In genomic region chr2:96622544-96622943, GRCh38 we compare ENCODE assay signal across 17 cellular contexts. TPM values are rescaled to one million over a fixed set of nuclear protein-coding genes. Genes with fewer than 3 reads are reported as not detected.
A peak's percentile ranks its signal among the peaks of the same experiment; 100 is the strongest.
DNase-seq lines count a peak whose midpoint lies in the region; ATAC-seq and TF ChIP-seq lines count a peak whose summit lies in the region.
"Had no signal": no experiment of that assay in that cellular context is flagged by ENCODE, and none has a peak within 500 bp of the region (broad histone marks: within the 10 kb centered on the region; RNA-seq: fewer than 3 reads in every experiment).

No MANE protein-coding gene starts in this region.

- no peak overlapping the region for H3K18ac ChIP-seq in IMR-90 (ENCODE audit: low read depth, low read length)

- H2BK5ac ChIP-seq in IMR-90 (ENCODE audit: low read depth, low read length, poor library complexity, severe bottlenecking) = no peak overlapping the region

- H3K23ac ChIP-seq in IMR-90 (ENCODE audit: low read depth, low read length) = no peak overlapping the region; the same call in 1 of the 2 replicates

- H3K4me3 ChIP-seq in IMR-90 (ENCODE audit: insufficient read depth, low read depth, low read length) = no peak overlapping the region
- H3K4me3 ChIP-seq: GM23338, SJCRH30 had no signal

- dilution Hi-C loops in IMR-90 (cut with HindIII; ENCODE audit: low sequenced_read_pairs, unreplicated experiment) = no loop called here

- no peak overlapping the region for H3K56ac ChIP-seq in IMR-90 (ENCODE audit: extremely low read depth, insufficient read depth, low read length)

- no peaks in the 10 kb centered on the region for H3K27me3 ChIP-seq in IMR-90 (ENCODE audit: control insufficient read depth, insufficient read depth, low read length)
- H3K27me3 ChIP-seq: SJCRH30 had no signal

- H3K4ac ChIP-seq in IMR-90 (ENCODE audit: low read depth, low read length) = no peak overlapping the region

- no peak overlapping the region for H3K9ac ChIP-seq in IMR-90 (ENCODE audit: low read depth, low read length)

- no peak for TF ChIP-seq POLR2A in IMR-90 (IDR thresholded peaks at IDR 0.05; ENCODE audit: low read depth, low read length)

- H2BK15ac ChIP-seq in IMR-90 (ENCODE audit: low read depth, low read length) = no peak overlapping the region; the same call in 2 of the 3 replicates

- peak overlapping the region; percentile 22 for H3K27ac Mint-ChIP-seq in activated CD8-positive, alpha-beta T cell treated with anti-CD3 and anti-CD28 coated beads, Interleukin-2, amount 10 ng/mL, durations not matched to agents 7 days and 5 days
- no peak overlapping the region for H3K27ac Mint-ChIP-seq in activated CD8-positive, alpha-beta T cell treated with anti-CD3 and anti-CD28 coated beads for 36 hours
- H3K27ac Mint-ChIP-seq in stimulated activated effector memory CD8-positive, alpha-beta T cell treated with anti-CD3 and anti-CD28 coated beads, Interleukin-12 subunit alpha, Interleukin-12 subunit beta, amount 100 ng/mL, for 72 hours = peak overlapping the region; percentile 18
- H3K27ac Mint-ChIP-seq in naive thymus-derived CD8-positive, alpha-beta T cell = peak overlapping the region in 4 of 10 donors; percentile 1 to 82 (median 40)
- H3K27ac Mint-ChIP-seq in activated CD4-positive, alpha-beta memory T cell treated with anti-CD3 and anti-CD28 coated beads for 36 hours = no peak overlapping the region
- H3K27ac Mint-ChIP-seq: GM23338 had no signal

- no peak overlapping the region for H4K91ac ChIP-seq in IMR-90 (ENCODE audit: insufficient read depth, low read depth, low read length)

- H3K9me3 ChIP-seq in IMR-90 (ENCODE audit: control insufficient read depth, insufficient read depth, low read length) = no peaks in the 10 kb centered on the region
- H3K9me3 ChIP-seq: SJCRH30 had no signal

- TF ChIP-seq RAD21 in IMR-90 (IDR thresholded peaks at IDR 0.05; ENCODE audit: low read length) = no peak

- peak overlapping the region; percentile 43; the same call in 1 of the 2 replicates for H4K5ac ChIP-seq in IMR-90 (ENCODE audit: low read depth, low read length)

- no peak for DNase-seq in activated CD8-positive, alpha-beta T cell treated with anti-CD3 and anti-CD28 coated beads, Interleukin-2, amount 10 ng/mL, durations not matched to agents 7 days and 5 days
- DNase-seq in activated CD8-positive, alpha-beta T cell treated with anti-CD3 and anti-CD28 coated beads for 36 hours = no peak
- DNase-seq in IMR-90 (no peak), NCI-H1930 (lab: John Stamatoyannopoulos, UW) (no peak)
- DNase-seq in stimulated activated effector memory CD8-positive, alpha-beta T cell treated with anti-CD3 and anti-CD28 coated beads, Interleukin-12 subunit alpha, Interleukin-12 subunit beta, amount 100 ng/mL, for 72 hours (ENCODE audit: low spot score in 2 of 2) = no peak
- DNase-seq in naive thymus-derived CD8-positive, alpha-beta T cell = no peak
- DNase-seq in activated CD4-positive, alpha-beta memory T cell treated with anti-CD3 and anti-CD28 coated beads for 36 hours = no peak
- DNase-seq: C1 segment of cervical spinal cord, GDM1, NCI-H2029, NCI-H524 treated with DMSO at 0.1 percent for 48 hours, OCI-M1, SJCRH30 had no signal

- H4K8ac ChIP-seq in IMR-90 (ENCODE audit: low read depth in 2 of 2, low read length in 2 of 2) = no peak overlapping the region

- no peak overlapping the region for H3K4me2 ChIP-seq in IMR-90 (ENCODE audit: low read depth, low read length)
- H3K4me2 ChIP-seq: GM23338 had no signal

- H3K36me3 ChIP-seq in IMR-90 (ENCODE audit: control insufficient read depth, insufficient read depth, low read length) = peaks cover 20% of the 10 kb centered on the region

- CTCF ChIA-PET in activated CD8-positive, alpha-beta T cell treated with anti-CD3 and anti-CD28 coated beads, Interleukin-2, amount 10 ng/mL, durations not matched to agents 7 days and 5 days (lab: Charles Lee) = interaction anchor here (0.8 kb wide), 1 partner anchor 127 kb away, joined by 3 read pairs; no protein-coding TSS in a partner anchor
- CTCF ChIA-PET in activated CD8-positive, alpha-beta T cell treated with anti-CD3 and anti-CD28 coated beads for 36 hours (lab: Charles Lee) = no interaction called here
- CTCF ChIA-PET in IMR-90 (lab: Yijun Ruan, JAX) = no interaction called here
- CTCF ChIA-PET in activated CD4-positive, alpha-beta memory T cell treated with anti-CD3 and anti-CD28 coated beads for 36 hours (lab: Charles Lee) = no interaction called here

- H3K4me3 Mint-ChIP-seq in activated CD8-positive, alpha-beta T cell treated with anti-CD3 and anti-CD28 coated beads, Interleukin-2, amount 10 ng/mL, durations not matched to agents 7 days and 5 days = no peak overlapping the region
- H3K4me3 Mint-ChIP-seq in activated CD8-positive, alpha-beta T cell treated with anti-CD3 and anti-CD28 coated beads for 36 hours = no peak overlapping the region
- H3K4me3 Mint-ChIP-seq in stimulated activated effector memory CD8-positive, alpha-beta T cell treated with anti-CD3 and anti-CD28 coated beads, Interleukin-12 subunit alpha, Interleukin-12 subunit beta, amount 100 ng/mL, for 72 hours = no peak overlapping the region
- no peak overlapping the region for H3K4me3 Mint-ChIP-seq in naive thymus-derived CD8-positive, alpha-beta T cell
- no peak overlapping the region for H3K4me3 Mint-ChIP-seq in activated CD4-positive, alpha-beta memory T cell treated with anti-CD3 and anti-CD28 coated beads for 36 hours
- H3K4me3 Mint-ChIP-seq: GM23338 had no signal

- H3K79me1 ChIP-seq in IMR-90 (ENCODE audit: low read depth in 1 of 2, low read length in 2 of 2) = peaks cover 4 to 46% of the 10 kb centered on the region in 2 experiments

- 0 out of 2 replicates have a peak overlapping the region, but pooled peaks have one; percentile 8 for H3K14ac ChIP-seq in IMR-90 (replicated peaks; ENCODE audit: low read depth, low read length)

- no peaks in the 10 kb centered on the region; the same call in 1 of the 2 replicates for H4K20me1 ChIP-seq in IMR-90 (ENCODE audit: insufficient read depth, low read length)

- peak overlapping the region; percentile 16 for H2AK9ac ChIP-seq in IMR-90 (replicated peaks; ENCODE audit: low read depth, low read length, poor library complexity)

- no peak overlapping the region for H3K27ac ChIP-seq in IMR-90 (ENCODE audit: insufficient read depth, low read length)
- H3K27ac ChIP-seq: RWPE1, SJCRH30 had no signal

- no peak overlapping the region for H2AK5ac ChIP-seq in IMR-90 (ENCODE audit: low read depth, low read length)

- POLR2A ChIA-PET in activated CD8-positive, alpha-beta T cell treated with anti-CD3 and anti-CD28 coated beads, Interleukin-2, amount 10 ng/mL, durations not matched to agents 7 days and 5 days (lab: Charles Lee) = interaction anchor here (0.6 kb wide), 1 partner anchor 15 kb away, joined by 3 read pairs; the partner anchor contains the start of gene KANSL3
- POLR2A ChIA-PET in activated CD8-positive, alpha-beta T cell treated with anti-CD3 and anti-CD28 coated beads for 36 hours (lab: Charles Lee) = no interaction called here
- POLR2A ChIA-PET in IMR-90 (lab: Charles Lee; ENCODE audit: unreplicated experiment) = no interaction called here
- POLR2A ChIA-PET in naive thymus-derived CD8-positive, alpha-beta T cell (lab: Charles Lee) = no interaction called here
- POLR2A ChIA-PET in activated CD4-positive, alpha-beta memory T cell treated with anti-CD3 and anti-CD28 coated beads for 36 hours (lab: Charles Lee) = interaction anchor here (0.5 kb wide), 1 partner anchor 118 kb away, joined by 6 read pairs; no protein-coding TSS in a partner anchor

- TF ChIP-seq CTCF in activated CD8-positive, alpha-beta T cell treated with anti-CD3 and anti-CD28 coated beads for 36 hours (IDR thresholded peaks at IDR 0.05) = no peak
- TF ChIP-seq CTCF in IMR-90 (conservative IDR thresholded peaks at IDR 0.05; ENCODE audit: low read depth, low read length) = no peak

- peaks cover 47% of the 10 kb centered on the region for H3K36me3 Mint-ChIP-seq in activated CD8-positive, alpha-beta T cell treated with anti-CD3 and anti-CD28 coated beads, Interleukin-2, amount 10 ng/mL, durations not matched to agents 7 days and 5 days (ENCODE audit: low read depth)
- H3K36me3 Mint-ChIP-seq in activated CD8-positive, alpha-beta T cell treated with anti-CD3 and anti-CD28 coated beads for 36 hours (ENCODE audit: low read depth) = peaks cover 17% of the 10 kb centered on the region
- peaks cover 84% of the 10 kb centered on the region for H3K36me3 Mint-ChIP-seq in stimulated activated effector memory CD8-positive, alpha-beta T cell treated with anti-CD3 and anti-CD28 coated beads, Interleukin-12 subunit alpha, Interleukin-12 subunit beta, amount 100 ng/mL, for 72 hours
- peaks cover 0 to 74% (median 6%) of the 10 kb centered on the region in 3 donors for H3K36me3 Mint-ChIP-seq in naive thymus-derived CD8-positive, alpha-beta T cell
- peaks cover 20% of the 10 kb centered on the region for H3K36me3 Mint-ChIP-seq in activated CD4-positive, alpha-beta memory T cell treated with anti-CD3 and anti-CD28 coated beads for 36 hours

- ATAC-seq in activated CD8-positive, alpha-beta T cell treated with anti-CD3 and anti-CD28 coated beads, Interleukin-2, amount 10 ng/mL, durations not matched to agents 7 days and 5 days = no peak
- no peak for ATAC-seq in activated CD8-positive, alpha-beta T cell treated with anti-CD3 and anti-CD28 coated beads for 36 hours
- no peak for ATAC-seq in IMR-90 (ENCODE audit: low read depth)
- peak; percentile 15 for ATAC-seq in esophagus mucosa
- ATAC-seq in stimulated activated effector memory CD8-positive, alpha-beta T cell treated with anti-CD3 and anti-CD28 coated beads, Interleukin-12 subunit alpha, Interleukin-12 subunit beta, amount 100 ng/mL, for 72 hours = no peak
- ATAC-seq in naive thymus-derived CD8-positive, alpha-beta T cell = no peak
- ATAC-seq: GM23338 had no signal

- peaks cover 10% of the 10 kb centered on the region for H3K4me1 ChIP-seq in IMR-90 (ENCODE audit: control insufficient read depth, insufficient read depth, low read length)

- H3K9me1 ChIP-seq in IMR-90 (ENCODE audit: insufficient read depth, low read length) = peaks cover 8% of the 10 kb centered on the region

- no peaks in the 10 kb centered on the region for H3K9me3 Mint-ChIP-seq in activated CD8-positive, alpha-beta T cell treated with anti-CD3 and anti-CD28 coated beads, Interleukin-2, amount 10 ng/mL, durations not matched to agents 7 days and 5 days (ENCODE audit: insufficient read depth)
- H3K9me3 Mint-ChIP-seq in activated CD8-positive, alpha-beta T cell treated with anti-CD3 and anti-CD28 coated beads for 36 hours = no peaks in the 10 kb centered on the region
- no peaks in the 10 kb centered on the region for H3K9me3 Mint-ChIP-seq in stimulated activated effector memory CD8-positive, alpha-beta T cell treated with anti-CD3 and anti-CD28 coated beads, Interleukin-12 subunit alpha, Interleukin-12 subunit beta, amount 100 ng/mL, for 72 hours
- H3K9me3 Mint-ChIP-seq in naive thymus-derived CD8-positive, alpha-beta T cell = no peaks in the 10 kb centered on the region
- no peaks in the 10 kb centered on the region for H3K9me3 Mint-ChIP-seq in activated CD4-positive, alpha-beta memory T cell treated with anti-CD3 and anti-CD28 coated beads for 36 hours
- H3K9me3 Mint-ChIP-seq: GM23338 had no signal

- intact Hi-C loops in activated CD8-positive, alpha-beta T cell treated with anti-CD3 and anti-CD28 coated beads for 36 hours (cut with micrococcal nuclease) = no loop called here
- intact Hi-C loops in IMR-90 (cut with micrococcal nuclease) = no loop called here
- intact Hi-C loops in activated CD4-positive, alpha-beta memory T cell treated with anti-CD3 and anti-CD28 coated beads for 36 hours (cut with micrococcal nuclease) = no loop called here

- no peak overlapping the region for H2BK120ac ChIP-seq in IMR-90 (ENCODE audit: low read depth, low read length)

- in situ Hi-C loops in IMR-90 (cut with MboI; ENCODE audit: low sequenced_read_pairs) = loop anchor here (25.0 kb wide), 1 partner anchor 340 kb away; no protein-coding TSS in a partner anchor

- 97% methylated on average over 3 of the region's 3 CpGs; no CpG with 5 or more reads in 1 of the 2 experiments for WGBS in IMR-90 (ENCODE audit: extremely low coverage in 2 of 2, insufficient read length in 1 of 2), 2 experiments

- no TSS peak for BruUV-seq in IMR-90 (replicated peaks; lab: Mats Ljungman, UMichigan)

- no peaks in the 10 kb centered on the region for H3K27me3 Mint-ChIP-seq in activated CD8-positive, alpha-beta T cell treated with anti-CD3 and anti-CD28 coated beads, Interleukin-2, amount 10 ng/mL, durations not matched to agents 7 days and 5 days (ENCODE audit: low read depth)
- H3K27me3 Mint-ChIP-seq in activated CD8-positive, alpha-beta T cell treated with anti-CD3 and anti-CD28 coated beads for 36 hours = no peaks in the 10 kb centered on the region
- no peaks in the 10 kb centered on the region for H3K27me3 Mint-ChIP-seq in naive thymus-derived CD8-positive, alpha-beta T cell
- H3K27me3 Mint-ChIP-seq in activated CD4-positive, alpha-beta memory T cell treated with anti-CD3 and anti-CD28 coated beads for 36 hours = no peaks in the 10 kb centered on the region

- no peak overlapping the region for H2AFZ ChIP-seq in IMR-90 (replicated peaks; ENCODE audit: low read length, poor library complexity)
- H2AFZ ChIP-seq: GM23338 had no signal

- peaks cover 24% of the 10 kb centered on the region for H3K4me1 Mint-ChIP-seq in activated CD8-positive, alpha-beta T cell treated with anti-CD3 and anti-CD28 coated beads, Interleukin-2, amount 10 ng/mL, durations not matched to agents 7 days and 5 days (ENCODE audit: low read depth)
- H3K4me1 Mint-ChIP-seq in activated CD8-positive, alpha-beta T cell treated with anti-CD3 and anti-CD28 coated beads for 36 hours (ENCODE audit: low read depth) = peaks cover 13% of the 10 kb centered on the region
- peaks cover 25% of the 10 kb centered on the region for H3K4me1 Mint-ChIP-seq in stimulated activated effector memory CD8-positive, alpha-beta T cell treated with anti-CD3 and anti-CD28 coated beads, Interleukin-12 subunit alpha, Interleukin-12 subunit beta, amount 100 ng/mL, for 72 hours
- peaks cover 10 to 20% (median 15%) of the 10 kb centered on the region in 4 donors for H3K4me1 Mint-ChIP-seq in naive thymus-derived CD8-positive, alpha-beta T cell
- peaks cover 12% of the 10 kb centered on the region for H3K4me1 Mint-ChIP-seq in activated CD4-positive, alpha-beta memory T cell treated with anti-CD3 and anti-CD28 coated beads for 36 hours (ENCODE audit: low read depth)
- H3K4me1 Mint-ChIP-seq: GM23338 had no signal

- H2BK20ac ChIP-seq in IMR-90 (ENCODE audit: low read depth, low read length) = no peak overlapping the region

RNA-seq across cellular contexts. Expression of gene KANSL3, which starts 15.6 kb away (rescaled TPM):
- 10 to 100 TPM; 60.8 to 64.4 TPM for total RNA-seq in activated CD8-positive, alpha-beta T cell treated with anti-CD3 and anti-CD28 coated beads, Interleukin-2, amount 10 ng/mL, durations not matched to agents 7 days and 5 days
- total RNA-seq in activated CD8-positive, alpha-beta T cell treated with anti-CD3 and anti-CD28 coated beads for 36 hours = 10 to 100 TPM; 37.8 to 39.8 TPM
- total RNA-seq in IMR-90 (2012; rRNA removed) = 25.0 and 26.3 TPM in 2 replicates
- 19.5 and 22.2 TPM in 2 replicates for polyA plus RNA-seq in IMR-90 (2012; rRNA removed)
- polyA plus RNA-seq in IMR-90 (2012; cell fraction: cytosol; rRNA removed) = 8.4 and 8.6 TPM in 2 replicates
- 41.0 and 52.4 TPM in 2 replicates for polyA plus RNA-seq in IMR-90 (2012; cell fraction: nucleus; rRNA removed; ENCODE audit: low replicate concordance)
- total RNA-seq in esophagus mucosa = 19.0 TPM
- 10 to 100 TPM; 57.6 to 61.8 TPM for total RNA-seq in naive thymus-derived CD8-positive, alpha-beta T cell
- polyA plus RNA-seq in naive thymus-derived CD8-positive, alpha-beta T cell = 10 to 100 TPM in 2 of 3 donors, 1 to 10 TPM in 1; 8.3 to 18.2 (median 11.4) TPM
- 10 to 100 TPM; 33.7 to 39.4 TPM for total RNA-seq in activated CD4-positive, alpha-beta memory T cell treated with anti-CD3 and anti-CD28 coated beads for 36 hours

RNA-seq across cellular contexts. Expression of gene FER1L5, which starts 20.0 kb away (rescaled TPM):
- not detected for total RNA-seq in activated CD8-positive, alpha-beta T cell treated with anti-CD3 and anti-CD28 coated beads, Interleukin-2, amount 10 ng/mL, durations not matched to agents 7 days and 5 days
- not detected for total RNA-seq in activated CD8-positive, alpha-beta T cell treated with anti-CD3 and anti-CD28 coated beads for 36 hours
- total RNA-seq in IMR-90 (2012; rRNA removed) (0.28 and 0.36 TPM in 2 replicates), esophagus mucosa (0.16 TPM)
- 0.09 and 0.15 TPM in 2 replicates for polyA plus RNA-seq in IMR-90 (2012; rRNA removed)
- under 0.01 and 0.03 TPM in 2 replicates for polyA plus RNA-seq in IMR-90 (2012; cell fraction: cytosol; rRNA removed)
- 0.38 and 0.86 TPM in 2 replicates for polyA plus RNA-seq in IMR-90 (2012; cell fraction: nucleus; rRNA removed; ENCODE audit: low replicate concordance)
- total RNA-seq in naive thymus-derived CD8-positive, alpha-beta T cell = not detected
- under 1 TPM in 1 of 3 donors, not detected in 2; 0.02 TPM for polyA plus RNA-seq in naive thymus-derived CD8-positive, alpha-beta T cell
- total RNA-seq in activated CD4-positive, alpha-beta memory T cell treated with anti-CD3 and anti-CD28 coated beads for 36 hours = not detected
- total RNA-seq: LHCN-M2 had no signal

Comparison
In these comparisons a context has a peak if more than half of its experiments do, and no peak if none do; other contexts are left out.
1. H3K27ac Mint-ChIP-seq: peak in activated CD8-positive, alpha-beta T cell treated with anti-CD3 and anti-CD28 coated beads, Interleukin-2, amount 10 ng/mL, durations not matched to agents 7 days and 5 days (single experiment) and stimulated activated effector memory CD8-positive, alpha-beta T cell treated with anti-CD3 and anti-CD28 coated beads, Interleukin-12 subunit alpha, Interleukin-12 subunit beta, amount 100 ng/mL, for 72 hours (single experiment); none in activated CD8-positive, alpha-beta T cell treated with anti-CD3 and anti-CD28 coated beads for 36 hours (single experiment) and activated CD4-positive, alpha-beta memory T cell treated with anti-CD3 and anti-CD28 coated beads for 36 hours (single experiment).
2. POLR2A ChIA-PET loops: an anchor here in activated CD8-positive, alpha-beta T cell treated with anti-CD3 and anti-CD28 coated beads, Interleukin-2, amount 10 ng/mL, durations not matched to agents 7 days and 5 days (0.6 kb wide) and activated CD4-positive, alpha-beta memory T cell treated with anti-CD3 and anti-CD28 coated beads for 36 hours (0.5 kb wide); none called in activated CD8-positive, alpha-beta T cell treated with anti-CD3 and anti-CD28 coated beads for 36 hours, IMR-90 and naive thymus-derived CD8-positive, alpha-beta T cell.